In genomic region chr3:94130690-94131089, GRCh38 we compare ENCODE assay signal across 16 cellular contexts.
DNase-seq lines count a peak whose midpoint lies in the region; ATAC-seq and TF ChIP-seq lines count a peak whose summit lies in the region.
"Had no signal": no experiment of that assay in that cellular context is flagged by ENCODE, and none has a peak within 500 bp of the region (broad histone marks: within the 10 kb centered on the region; RNA-seq: fewer than 3 reads in every experiment).

No MANE protein-coding gene starts in this region.

- H4K20me1 ChIP-seq in KMS-11 (ENCODE audit: insufficient read depth): no peaks in the 10 kb centered on the region

- H2AFZ ChIP-seq in KMS-11 (ENCODE audit: low read depth): no peak overlapping the region
- H2AFZ ChIP-seq: GM23248 had no signal

- peak; percentile 52 for ATAC-seq in GM18511 (IDR thresholded peaks at IDR 0.05; ENCODE audit: unreplicated experiment)
- ATAC-seq in GM19463 (IDR thresholded peaks at IDR 0.05; ENCODE audit: unreplicated experiment): peak; percentile 67
- ATAC-seq in left lobe of liver: peak; percentile 78
- no peak for ATAC-seq in T-cell (replicated peaks in 1 of 4)

- no peaks in the 10 kb centered on the region for H3K27me3 ChIP-seq in KMS-11 (ENCODE audit: insufficient read depth, low read depth)
- H3K27me3 ChIP-seq: BE2C had no signal

- H3K9ac ChIP-seq in KMS-11: no peak overlapping the region
- H3K9ac ChIP-seq: GM23248 had no signal

- H3K27ac ChIP-seq in KMS-11: no peak overlapping the region
- H3K27ac ChIP-seq: GM23248 had no signal

- CTCF ChIA-PET in T-cell (lab: Charles Lee): no interaction called here

- H3K4me1 Mint-ChIP-seq in progenitor cell of endocrine pancreas (ENCODE audit: low read depth): peaks cover 3% of the 10 kb centered on the region
- H3K4me1 Mint-ChIP-seq in T-cell: no peaks in the 10 kb centered on the region

- H3K27me3 Mint-ChIP-seq in progenitor cell of endocrine pancreas: no peaks in the 10 kb centered on the region
- H3K27me3 Mint-ChIP-seq in T-cell: peaks cover 0 to 5% of the 10 kb centered on the region in 2 donors
- H3K27me3 Mint-ChIP-seq: CD4-positive, alpha-beta memory T cell; IgD-negative memory B cell had no signal

- H3K4me1 ChIP-seq in KMS-11 (ENCODE audit: low read depth, poor library complexity, severe bottlenecking): peaks cover 18% of the 10 kb centered on the region

- POLR2A ChIA-PET in T-cell (lab: Charles Lee): no interaction called here

- H3K9me3 Mint-ChIP-seq in progenitor cell of endocrine pancreas (ENCODE audit: low read depth) (peaks cover 5% of the 10 kb centered on the region), T-cell (peaks cover 0 to 5% (median 0%) of the 10 kb centered on the region in 3 donors)

- H3K36me3 ChIP-seq in KMS-11 (ENCODE audit: insufficient read depth): no peaks in the 10 kb centered on the region

- TF ChIP-seq CTCF in KMS-11 (conservative IDR thresholded peaks at IDR 0.05; ENCODE audit: low read depth, low read length) (no peak), progenitor cell of endocrine pancreas (IDR thresholded peaks at IDR 0.05; ENCODE audit: unreplicated experiment) (no peak)

- H3K4me3 Mint-ChIP-seq in progenitor cell of endocrine pancreas (ENCODE audit: low read depth): no peak overlapping the region
- H3K4me3 Mint-ChIP-seq in T-cell: no peak overlapping the region
- H3K4me3 Mint-ChIP-seq: CD4-positive, alpha-beta memory T cell; IgD-negative memory B cell had no signal

- peak overlapping the region; percentile 41 for H3K4me2 ChIP-seq in KMS-11

- H3K4me3 ChIP-seq in KMS-11 (IDR thresholded peaks at IDR 0.05; ENCODE audit: insufficient read depth, low read depth, low read length): no peak overlapping the region
- H3K4me3 ChIP-seq: GM23248 had no signal

- H3K79me2 ChIP-seq in KMS-11 (ENCODE audit: insufficient read depth, low read depth): no peaks in the 10 kb centered on the region

- H3K27ac Mint-ChIP-seq in progenitor cell of endocrine pancreas (no peak overlapping the region), T-cell (no peak overlapping the region)
- H3K27ac Mint-ChIP-seq: IgD-negative memory B cell had no signal

- DNase-seq in left lobe of liver (ENCODE audit: low spot score) (peak; percentile 48), inferior parietal cortex (ENCODE audit: extremely low spot score) (no peak), SW480 (ENCODE audit: low spot score) (no peak), progenitor cell of endocrine pancreas (ENCODE audit: low spot score, unreplicated experiment) (no peak), T-cell (no peak)
- DNase-seq: BE2C; CD4-positive, alpha-beta memory T cell; DMS79 treated with DMSO at 0.1 percent for 48 hours; GM23248; NCI-H1436; NCI-H2081; NCI-H510A treated with DMSO at 0.1 percent for 48 hours had no signal

- H3K36me3 Mint-ChIP-seq in progenitor cell of endocrine pancreas (ENCODE audit: insufficient read depth) (peaks cover 8% of the 10 kb centered on the region), T-cell (peaks cover 30% of the 10 kb centered on the region)

Comparison
In these comparisons a context has a peak if more than half of its experiments do, and no peak if none do; other contexts are left out.
1. ATAC-seq: peak in GM18511 (single experiment), GM19463 (single experiment) and left lobe of liver (single experiment); none in T-cell (0 of 4).